ENCODE assay signal across 8 cellular contexts in genomic region chr5:129771058-129771838, GRCh38. TPM values are rescaled to one million over a fixed set of nuclear protein-coding genes. Genes with fewer than 3 reads are reported as not detected.
DNase-seq lines count a peak whose midpoint lies in the region; ATAC-seq and TF ChIP-seq lines count a peak whose summit lies in the region.

No MANE protein-coding gene starts in this region.

- intact Hi-C loops in heart left ventricle (cut with DNase I) (loop anchor here in 9 of 10 donors (1.0 to 10.0 kb wide), 10 partner anchors 81 to 1654 kb away; no protein-coding TSS in a partner anchor), gastrocnemius medialis (cut with DNase I; ENCODE audit: low total_unique reads) (loop anchor here (1.0 to 2.0 kb wide), 2 partner anchors 81 to 1340 kb away; no protein-coding TSS in a partner anchor)

- H3K9me3 Mint-ChIP-seq in activated naive CD8-positive, alpha-beta T cell treated with anti-CD3 and anti-CD28 coated beads for 36 hours: no peaks in the 10 kb centered on the region

- no peak overlapping the region for H3K27ac ChIP-seq in Peyer's patch
- H3K27ac ChIP-seq in heart left ventricle: no peak overlapping the region
- H3K27ac ChIP-seq in gastrocnemius medialis: no peak overlapping the region

- TF ChIP-seq CTCF in Peyer's patch (IDR thresholded peaks at IDR 0.05) (peak; percentile 18 to 77 (median 60)), heart left ventricle (IDR thresholded peaks at IDR 0.05) (peak; percentile 59 to 80 (median 70)), gastrocnemius medialis (IDR thresholded peaks at IDR 0.05 in 4 of 5, conservative IDR thresholded peaks at IDR 0.05 in 1 of 5) (peak in 4 of 5 experiments; percentile 13 to 73 (median 54))

- H3K4me1 Mint-ChIP-seq in activated naive CD8-positive, alpha-beta T cell treated with anti-CD3 and anti-CD28 coated beads for 36 hours: peaks cover 5% of the 10 kb centered on the region

- no peak for TF ChIP-seq POLR2A in Peyer's patch (IDR thresholded peaks at IDR 0.05)
- TF ChIP-seq POLR2A in heart left ventricle (IDR thresholded peaks at IDR 0.05): no peak
- no peak for TF ChIP-seq POLR2A in gastrocnemius medialis (IDR thresholded peaks at IDR 0.05)

- H3K36me3 Mint-ChIP-seq in activated naive CD8-positive, alpha-beta T cell treated with anti-CD3 and anti-CD28 coated beads for 36 hours: no peaks in the 10 kb centered on the region

- no peaks in the 10 kb centered on the region for H3K27me3 ChIP-seq in Peyer's patch
- H3K27me3 ChIP-seq in heart left ventricle: no peaks in the 10 kb centered on the region
- H3K27me3 ChIP-seq in gastrocnemius medialis: no peaks in the 10 kb centered on the region

- in situ Hi-C loops in gastrocnemius medialis (cut with MboI; ENCODE audit: low sequenced_read_pairs in 4 of 4): loop anchor here (10.0 to 25.0 kb wide), 5 partner anchors 359 to 1559 kb away; no protein-coding TSS in a partner anchor

- H3K9me3 ChIP-seq in Peyer's patch (no peaks in the 10 kb centered on the region), heart left ventricle (no peaks in the 10 kb centered on the region), gastrocnemius medialis (no peaks in the 10 kb centered on the region)

- ATAC-seq in GM19372 (IDR thresholded peaks at IDR 0.05; ENCODE audit: low read depth, unreplicated experiment): peak; percentile 54
- peak; percentile 50 for ATAC-seq in HG03469 (IDR thresholded peaks at IDR 0.05; ENCODE audit: unreplicated experiment)
- peak in 2 of 4 donors; percentile 39 to 62 for ATAC-seq in heart left ventricle
- peak in 1 of 2 donors; percentile 61 for ATAC-seq in gastrocnemius medialis
- no peak for ATAC-seq in GM21737 (IDR thresholded peaks at IDR 0.05; ENCODE audit: unreplicated experiment)

- H3K36me3 ChIP-seq in Peyer's patch (no peaks in the 10 kb centered on the region), heart left ventricle (no peaks in the 10 kb centered on the region), gastrocnemius medialis (no peaks in the 10 kb centered on the region)

- H3K4me1 ChIP-seq in Peyer's patch: no peaks in the 10 kb centered on the region
- H3K4me1 ChIP-seq in heart left ventricle: no peaks in the 10 kb centered on the region
- no peaks in the 10 kb centered on the region for H3K4me1 ChIP-seq in gastrocnemius medialis

- no peak overlapping the region for H3K27ac Mint-ChIP-seq in activated naive CD8-positive, alpha-beta T cell treated with anti-CD3 and anti-CD28 coated beads for 36 hours

- 41 to 43% (median 42%) methylated on average over 9 of the region's 9 CpGs for WGBS in heart left ventricle, 4 donors

- no peak overlapping the region for H3K4me3 Mint-ChIP-seq in activated naive CD8-positive, alpha-beta T cell treated with anti-CD3 and anti-CD28 coated beads for 36 hours

- peak; percentile 60 for DNase-seq in DMS114 treated with DMSO at 0.1 percent for 48 hours (lab: John Stamatoyannopoulos, UW; ENCODE audit: unreplicated experiment)
- DNase-seq in Peyer's patch: peak in 2 of 3 donors; percentile 16 to 69
- peak; percentile 31 for DNase-seq in activated naive CD8-positive, alpha-beta T cell treated with anti-CD3 and anti-CD28 coated beads for 36 hours
- DNase-seq in heart left ventricle: peak in 4 of 5 donors; percentile 22 to 33 (median 26)
- DNase-seq in gastrocnemius medialis: no peak

- H3K27me3 Mint-ChIP-seq in activated naive CD8-positive, alpha-beta T cell treated with anti-CD3 and anti-CD28 coated beads for 36 hours: peaks cover 9% of the 10 kb centered on the region

- H3K4me3 ChIP-seq in Peyer's patch (no peak overlapping the region), heart left ventricle (no peak overlapping the region), gastrocnemius medialis (no peak overlapping the region)

RNA-seq across cellular contexts. Expression of gene MINAR2, which starts 23.4 kb away (rescaled TPM):
- total RNA-seq in Peyer's patch (not detected), heart left ventricle (not detected), gastrocnemius medialis (not detected)
- total RNA-seq in activated naive CD8-positive, alpha-beta T cell treated with anti-CD3 and anti-CD28 coated beads for 36 hours: not detected
- polyA plus RNA-seq in heart left ventricle: not detected

Comparison
In these comparisons a context has a peak if more than half of its experiments do, and no peak if none do; other contexts are left out.
1. DNase-seq: peak in DMS114 treated with DMSO at 0.1 percent for 48 hours (single experiment), Peyer's patch (2 of 3), activated naive CD8-positive, alpha-beta T cell treated with anti-CD3 and anti-CD28 coated beads for 36 hours (single experiment) and heart left ventricle (4 of 5); none in gastrocnemius medialis (0 of 2).
2. Peak in every context shown above with its lines, with median percentiles within 50 percentile points of each other: CTCF ChIP-seq.